9 cellular contexts compared by ENCODE assay signal in the genomic region with DNA sequence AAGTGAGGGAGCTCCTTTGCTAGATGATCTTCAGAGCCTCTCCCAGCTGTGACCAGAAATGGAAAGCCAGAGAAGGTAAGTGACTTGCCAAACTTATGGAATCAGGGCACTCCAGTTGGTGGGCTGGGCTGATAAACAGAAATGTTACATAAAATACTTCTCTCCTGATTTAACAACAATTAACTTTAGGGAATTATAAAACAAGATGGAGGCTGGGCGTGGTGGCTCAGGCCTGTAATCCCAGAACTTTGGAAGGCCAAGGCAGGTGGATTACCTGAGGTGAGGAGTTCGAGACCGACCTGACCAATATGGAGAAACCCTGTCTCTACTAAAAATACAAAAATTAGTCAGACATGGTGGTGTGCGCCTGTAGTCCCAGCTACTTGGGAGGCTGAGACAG. TPM values are rescaled to one million over a fixed set of nuclear protein-coding genes. Genes with fewer than 3 reads are reported as not detected.
DNase-seq lines count a peak whose midpoint lies in the region; ATAC-seq and TF ChIP-seq lines count a peak whose summit lies in the region.
"Had no signal": no experiment of that assay in that cellular context is flagged by ENCODE, and none has a peak within 500 bp of the region (broad histone marks: within the 10 kb centered on the region; RNA-seq: fewer than 3 reads in every experiment).

No MANE protein-coding gene starts in this region.

- CTCF ChIA-PET in SK-N-SH (lab: Yijun Ruan, JAX): no interaction called here

- DNase-seq in SK-N-SH (no peak), RWPE2 (ENCODE audit: low spot score) (no peak), esophagus muscularis mucosa (ENCODE audit: extremely low spot score) (no peak), foreskin keratinocyte (no peak), NCI-H2227 treated with DMSO at 0.1 percent for 48 hours (lab: John Stamatoyannopoulos, UW) (no peak)
- DNase-seq in effector CD8-positive, alpha-beta T cell (lab: John Stamatoyannopoulos, UW): no peak
- DNase-seq: 8988T had no signal

- H3K9me2 ChIP-seq in SK-N-SH: no peaks in the 10 kb centered on the region

- H3K4me3 ChIP-seq in SK-N-SH (ENCODE audit: low read depth in 2 of 2, low read length in 1 of 2): peak overlapping the region; percentile 95 to 100; a peak in 3 of 4 replicates
- H3K4me3 ChIP-seq in RWPE2 (ENCODE audit: severe bottlenecking): peak overlapping the region; percentile 74
- peak overlapping the region; percentile 81 to 98 (median 96) for H3K4me3 ChIP-seq in esophagus muscularis mucosa
- H3K4me3 ChIP-seq in skeletal muscle satellite cell (ENCODE audit: low read length): no peak overlapping the region

- no peaks in the 10 kb centered on the region for H3K9me3 ChIP-seq in SK-N-SH
- H3K9me3 ChIP-seq in RWPE2 (ENCODE audit: severe bottlenecking): no peaks in the 10 kb centered on the region
- H3K9me3 ChIP-seq in esophagus muscularis mucosa: no peaks in the 10 kb centered on the region
- no peaks in the 10 kb centered on the region for H3K9me3 ChIP-seq in skeletal muscle satellite cell (replicated peaks; ENCODE audit: low read length)

- H4K20me1 ChIP-seq in SK-N-SH (ENCODE audit: insufficient read depth): peaks cover 17% of the 10 kb centered on the region

- 97% methylated on average over 4 of the region's 4 CpGs for WGBS in SK-N-SH (ENCODE audit: low lambda C conversion rate)
- 94% methylated on average over 4 of the region's 4 CpGs for WGBS in esophagus muscularis mucosa

- TF ChIP-seq CTCF in SK-N-SH (IDR thresholded peaks at IDR 0.05) (no peak), RWPE2 (IDR thresholded peaks at IDR 0.05; ENCODE audit: poor library complexity, severe bottlenecking) (no peak), esophagus muscularis mucosa (IDR thresholded peaks at IDR 0.05) (no peak), foreskin keratinocyte (conservative IDR thresholded peaks at IDR 0.05) (no peak)

- H3K36me3 ChIP-seq in SK-N-SH (replicated peaks in 1 of 2; ENCODE audit: control insufficient read depth in 1 of 2, insufficient read depth in 2 of 2, low read length in 1 of 2) (peaks cover 28% of the 10 kb centered on the region in 2 experiments), RWPE2 (ENCODE audit: low read depth) (peaks cover 30% of the 10 kb centered on the region), esophagus muscularis mucosa (peaks cover 14 to 27% (median 20%) of the 10 kb centered on the region in 4 donors), skeletal muscle satellite cell (ENCODE audit: insufficient read depth, low read length) (peaks cover 30% of the 10 kb centered on the region)

- H3K27me3 ChIP-seq in SK-N-SH (ENCODE audit: insufficient read depth): no peaks in the 10 kb centered on the region
- H3K27me3 ChIP-seq in RWPE2 (ENCODE audit: insufficient read depth, poor library complexity, severe bottlenecking): no peaks in the 10 kb centered on the region
- peaks cover 0 to 6% (median 0%) of the 10 kb centered on the region in 4 donors for H3K27me3 ChIP-seq in esophagus muscularis mucosa
- no peaks in the 10 kb centered on the region for H3K27me3 ChIP-seq in skeletal muscle satellite cell (ENCODE audit: control insufficient read depth, insufficient read depth, low read length)
- no peaks in the 10 kb centered on the region for H3K27me3 ChIP-seq in foreskin keratinocyte

- H3K4me2 ChIP-seq in SK-N-SH: peak overlapping the region; percentile 95
- H3K4me2 ChIP-seq in skeletal muscle satellite cell (ENCODE audit: low read length): peak overlapping the region; percentile 90

- TF ChIP-seq EP300 in SK-N-SH (IDR thresholded peaks at IDR 0.05; ENCODE audit: borderline replicate concordance in 1 of 2, low read depth in 1 of 2, low read length in 1 of 2) (no peak), esophagus muscularis mucosa (IDR thresholded peaks at IDR 0.05) (no peak)

- peaks cover 2% of the 10 kb centered on the region for H3F3A ChIP-seq in SK-N-SH (replicated peaks; ENCODE audit: insufficient read depth)

- H3K9ac ChIP-seq in SK-N-SH: peak overlapping the region; percentile 49; the same call in 1 of the 2 replicates
- H3K9ac ChIP-seq in skeletal muscle satellite cell (ENCODE audit: low read depth, low read length): peak overlapping the region; percentile 97

- no peak for ATAC-seq in SK-N-SH treated with all-trans-retinoic acid at 6 μM for 48 hours
- no peak for ATAC-seq in RWPE2 (ENCODE audit: low read depth)
- ATAC-seq in foreskin keratinocyte: no peak

- TF ChIP-seq POLR2A in esophagus muscularis mucosa (IDR thresholded peaks at IDR 0.05; ENCODE audit: low read depth): no peak

- TF ChIP-seq RAD21 in SK-N-SH (IDR thresholded peaks at IDR 0.05; ENCODE audit: low read length): no peak

- POLR2A ChIA-PET in SK-N-SH (lab: Yijun Ruan, JAX): interaction anchor here (0.7 kb wide), 1 partner anchor 10 kb away, joined by 3 read pairs; no protein-coding TSS in a partner anchor

- H3K79me2 ChIP-seq in SK-N-SH (ENCODE audit: insufficient read depth): peaks cover 42% of the 10 kb centered on the region

- H3K27ac ChIP-seq in SK-N-SH (ENCODE audit: low read depth in 2 of 2, low read length in 1 of 2): peak overlapping the region in 1 of 2 experiments; percentile 78; a peak in 2 of 4 replicates
- H3K27ac ChIP-seq in RWPE2 (ENCODE audit: poor library complexity, severe bottlenecking): no peak overlapping the region
- peak overlapping the region; percentile 80 to 93 (median 89) for H3K27ac ChIP-seq in esophagus muscularis mucosa (replicated peaks in 1 of 4)
- no peak overlapping the region for H3K27ac ChIP-seq in foreskin keratinocyte

- intact Hi-C loops in esophagus muscularis mucosa (cut with DNase I): loop anchor here (5.0 to 10.0 kb wide), 3 partner anchors 253 to 882 kb away; partner anchors contain the start of genes NSUN2 and SRD5A1

- H2AFZ ChIP-seq in SK-N-SH (ENCODE audit: low read depth): peak overlapping the region; percentile 100

- H3K4me1 ChIP-seq in SK-N-SH (ENCODE audit: control insufficient read depth in 1 of 2, insufficient read depth in 2 of 2, low read depth in 1 of 2, low read length in 1 of 2) (peaks cover 0 to 21% of the 10 kb centered on the region in 2 experiments; a peak in 2 of 4 replicates), RWPE2 (ENCODE audit: insufficient read depth, poor library complexity, severe bottlenecking) (peaks cover 11% of the 10 kb centered on the region), esophagus muscularis mucosa (peaks cover 18 to 28% (median 26%) of the 10 kb centered on the region in 4 donors), skeletal muscle satellite cell (ENCODE audit: control insufficient read depth, insufficient read depth, low read length) (peaks cover 6% of the 10 kb centered on the region), foreskin keratinocyte (no peaks in the 10 kb centered on the region)

TF ChIP-seq in SK-N-SH, 30 proteins besides CTCF, POLR2A, EP300 and RAD21 (continues in another document):
- no peak for TF ChIP-seq NRF1 (IDR thresholded peaks at IDR 0.05; ENCODE audit: low read depth, low read length)
- no peak for TF ChIP-seq FOXM1 (IDR thresholded peaks at IDR 0.05; ENCODE audit: low read depth)

TF ChIP-seq in SK-N-SH treated with all-trans-retinoic acid at 6 μM for 48 hours, 23 proteins besides CTCF, POLR2A, EP300 and RAD21:
- no peak for TF ChIP-seq OSR1 (CRISPR knock-in tag; IDR thresholded peaks at IDR 0.05)
- TF ChIP-seq ISL1 (CRISPR knock-in tag; IDR thresholded peaks at IDR 0.05): no peak
- no peak for TF ChIP-seq ZFP30 (CRISPR knock-in tag; IDR thresholded peaks at IDR 0.05)
- TF ChIP-seq TCF4 (CRISPR knock-in tag; IDR thresholded peaks at IDR 0.05; ENCODE audit: borderline replicate concordance): no peak
- no peak for TF ChIP-seq RARB (CRISPR knock-in tag; IDR thresholded peaks at IDR 0.05)

RNA-seq across cellular contexts. Expression of gene MED10, which starts 0.9 kb away (rescaled TPM):
- polyA plus RNA-seq in SK-N-SH (2012; rRNA removed) (68.8 and 75.9 TPM in 2 replicates), foreskin keratinocyte (45.7 and 46.7 TPM in 2 replicates)
- 69.7 and 85.3 TPM in 2 replicates for polyA plus RNA-seq in SK-N-SH (2012; cell fraction: cytosol; rRNA removed)
- polyA plus RNA-seq in SK-N-SH (2012; cell fraction: nucleus; rRNA removed): 70.9 and 88.1 TPM in 2 replicates
- total RNA-seq in esophagus muscularis mucosa (10 to 100 TPM; 29.9 to 47.2 (median 35.2) TPM), foreskin keratinocyte (21.5 and 22.8 TPM in 2 replicates)
- 8.3 and 9.6 TPM in 2 replicates for total RNA-seq in skeletal muscle satellite cell (2012; rRNA removed)

Comparison
In these comparisons a context has a peak if more than half of its experiments do, and no peak if none do; other contexts are left out.
1. H3K27ac ChIP-seq: peak in esophagus muscularis mucosa (4 of 4); none in RWPE2 (single experiment) and foreskin keratinocyte (single experiment).